1 cellular context compared by ENCODE assay signal in genomic region chr2:88125924-88126771, GRCh38.
TF ChIP-seq lines count a peak whose summit lies in the region.

No MANE protein-coding gene starts in this region.

TF ChIP-seq in HepG2, 621 proteins besides CTCF, POLR2A, EP300 and RAD21 (continued from another document and continues in another):
- TF ChIP-seq, protein P1, sequence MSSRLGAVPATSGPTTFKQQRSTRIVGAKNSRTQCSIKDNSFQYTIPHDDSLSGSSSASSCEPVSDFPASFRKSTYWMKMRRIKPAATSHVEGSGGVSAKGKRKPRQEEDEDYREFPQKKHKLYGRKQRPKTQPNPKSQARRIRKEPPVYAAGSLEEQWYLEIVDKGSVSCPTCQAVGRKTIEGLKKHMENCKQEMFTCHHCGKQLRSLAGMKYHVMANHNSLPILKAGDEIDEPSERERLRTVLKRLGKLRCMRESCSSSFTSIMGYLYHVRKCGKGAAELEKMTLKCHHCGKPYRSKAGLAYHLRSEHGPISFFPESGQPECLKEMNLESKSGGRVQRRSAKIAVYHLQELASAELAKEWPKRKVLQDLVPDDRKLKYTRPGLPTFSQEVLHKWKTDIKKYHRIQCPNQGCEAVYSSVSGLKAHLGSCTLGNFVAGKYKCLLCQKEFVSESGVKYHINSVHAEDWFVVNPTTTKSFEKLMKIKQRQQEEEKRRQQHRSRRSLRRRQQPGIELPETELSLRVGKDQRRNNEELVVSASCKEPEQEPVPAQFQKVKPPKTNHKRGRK (CRISPR knock-in tag; IDR thresholded peaks at IDR 0.05), result no peak
- peak; percentile 72 for TF ChIP-seq HNRNPH1 (optimal IDR thresholded peaks at IDR 0.05; ENCODE audit: low read depth, low read length)
- peak; percentile 60; the same call in 1 of the 2 replicates for TF ChIP-seq ZSCAN31 (CRISPR knock-in tag; IDR thresholded peaks at IDR 0.05; ENCODE audit: low read depth)
- TF ChIP-seq, protein P2, sequence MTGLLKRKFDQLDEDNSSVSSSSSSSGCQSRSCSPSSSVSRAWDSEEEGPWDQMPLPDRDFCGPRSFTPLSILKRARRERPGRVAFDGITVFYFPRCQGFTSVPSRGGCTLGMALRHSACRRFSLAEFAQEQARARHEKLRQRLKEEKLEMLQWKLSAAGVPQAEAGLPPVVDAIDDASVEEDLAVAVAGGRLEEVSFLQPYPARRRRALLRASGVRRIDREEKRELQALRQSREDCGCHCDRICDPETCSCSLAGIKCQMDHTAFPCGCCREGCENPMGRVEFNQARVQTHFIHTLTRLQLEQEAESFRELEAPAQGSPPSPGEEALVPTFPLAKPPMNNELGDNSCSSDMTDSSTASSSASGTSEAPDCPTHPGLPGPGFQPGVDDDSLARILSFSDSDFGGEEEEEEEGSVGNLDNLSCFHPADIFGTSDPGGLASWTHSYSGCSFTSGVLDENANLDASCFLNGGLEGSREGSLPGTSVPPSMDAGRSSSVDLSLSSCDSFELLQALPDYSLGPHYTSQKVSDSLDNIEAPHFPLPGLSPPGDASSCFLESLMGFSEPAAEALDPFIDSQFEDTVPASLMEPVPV (CRISPR knock-in tag; IDR thresholded peaks at IDR 0.05), result no peak
- TF ChIP-seq AHR (CRISPR knock-in tag; IDR thresholded peaks at IDR 0.05), result no peak
- TF ChIP-seq MXD3 (CRISPR knock-in tag; IDR thresholded peaks at IDR 0.05), result no peak
- TF ChIP-seq LCORL (IDR thresholded peaks at IDR 0.05), result no peak
- no peak for TF ChIP-seq LCORL (CRISPR knock-in tag; IDR thresholded peaks at IDR 0.05)
- TF ChIP-seq ZNF570 (CRISPR knock-in tag; IDR thresholded peaks at IDR 0.05; ENCODE audit: borderline replicate concordance), result no peak
- TF ChIP-seq CEBPG (CRISPR knock-in tag; IDR thresholded peaks at IDR 0.05), result no peak
- TF ChIP-seq ZNF253 (CRISPR knock-in tag; IDR thresholded peaks at IDR 0.05; ENCODE audit: borderline replicate concordance), result no peak
- peak; percentile 39 for TF ChIP-seq ZNF431 (CRISPR knock-in tag; IDR thresholded peaks at IDR 0.05; ENCODE audit: borderline replicate concordance, low read depth)
- TF ChIP-seq NFATC3 (CRISPR knock-in tag; IDR thresholded peaks at IDR 0.05), result no peak
- TF ChIP-seq GTF3A (CRISPR knock-in tag; conservative IDR thresholded peaks at IDR 0.05), result 0 out of 2 replicates have a peak, but pooled peaks have one; percentile 69
- no peak for TF ChIP-seq ZNF562 (CRISPR knock-in tag; IDR thresholded peaks at IDR 0.05; ENCODE audit: borderline replicate concordance)
- TF ChIP-seq, protein P3, sequence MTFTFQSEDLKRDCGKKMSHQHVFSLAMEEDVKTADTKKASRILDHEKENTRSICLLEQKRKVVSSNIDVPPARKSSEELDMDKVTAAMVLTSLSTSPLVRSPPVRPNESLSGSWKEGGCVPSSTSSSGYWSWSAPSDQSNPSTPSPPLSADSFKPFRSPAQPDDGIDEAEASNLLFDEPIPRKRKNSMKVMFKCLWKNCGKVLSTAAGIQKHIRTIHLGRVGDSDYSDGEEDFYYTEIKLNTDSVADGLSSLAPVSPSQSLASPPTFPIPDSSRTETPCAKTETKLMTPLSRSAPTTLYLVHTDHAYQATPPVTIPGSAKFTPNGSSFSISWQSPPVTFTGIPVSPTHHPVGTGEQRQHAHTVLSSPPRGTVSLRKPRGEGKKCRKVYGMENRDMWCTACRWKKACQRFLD (CRISPR knock-in tag; IDR thresholded peaks at IDR 0.05; ENCODE audit: borderline replicate concordance), result 0 out of 2 replicates have a peak, but pooled peaks have one; percentile 38
- no peak for TF ChIP-seq GATA4 (IDR thresholded peaks at IDR 0.05; ENCODE audit: borderline replicate concordance, low read depth)
- peak; percentile 68; the same call in 1 of the 2 replicates for TF ChIP-seq SRY (CRISPR knock-in tag; IDR thresholded peaks at IDR 0.05)
- TF ChIP-seq PAWR (CRISPR knock-in tag; IDR thresholded peaks at IDR 0.05; ENCODE audit: borderline replicate concordance), result no peak
- no peak for TF ChIP-seq ZNF775 (CRISPR knock-in tag; IDR thresholded peaks at IDR 0.05; ENCODE audit: borderline replicate concordance)
- TF ChIP-seq SALL1 (CRISPR knock-in tag; IDR thresholded peaks at IDR 0.05), result no peak
- peak; percentile 22; the same call in 1 of the 2 replicates for TF ChIP-seq ZNF142 (CRISPR knock-in tag; IDR thresholded peaks at IDR 0.05)
- TF ChIP-seq ZNF234 (CRISPR knock-in tag; conservative IDR thresholded peaks at IDR 0.05), result peak; percentile 64; the same call in 1 of the 2 replicates
- TF ChIP-seq GPN1 (CRISPR knock-in tag; IDR thresholded peaks at IDR 0.05; ENCODE audit: borderline replicate concordance), result no peak
- TF ChIP-seq MED1 (CRISPR knock-in tag; IDR thresholded peaks at IDR 0.05), result peak; percentile 18; the same call in 1 of the 2 replicates
- peak; percentile 39; the same call in 1 of the 2 replicates for TF ChIP-seq JUND (CRISPR knock-in tag; IDR thresholded peaks at IDR 0.05)
- TF ChIP-seq ZFY (CRISPR knock-in tag; IDR thresholded peaks at IDR 0.05), result 0 out of 2 replicates have a peak, but pooled peaks have one; percentile 16
- TF ChIP-seq HOXA7 (CRISPR knock-in tag; IDR thresholded peaks at IDR 0.05), result no peak
- peak; percentile 15; the same call in 1 of the 2 replicates for TF ChIP-seq THRA (CRISPR knock-in tag; IDR thresholded peaks at IDR 0.05; ENCODE audit: borderline replicate concordance)
- TF ChIP-seq ARID2 (CRISPR knock-in tag; IDR thresholded peaks at IDR 0.05; ENCODE audit: borderline replicate concordance), result no peak
- no peak for TF ChIP-seq SIX4 (CRISPR knock-in tag; IDR thresholded peaks at IDR 0.05)
- no peak for TF ChIP-seq ZBTB3 (CRISPR knock-in tag; IDR thresholded peaks at IDR 0.05; ENCODE audit: borderline replicate concordance, low read depth)
- TF ChIP-seq ZNF569 (CRISPR knock-in tag; IDR thresholded peaks at IDR 0.05; ENCODE audit: borderline replicate concordance), result no peak
- no peak for TF ChIP-seq RERE (CRISPR knock-in tag; IDR thresholded peaks at IDR 0.05; ENCODE audit: low read depth)
- no peak for TF ChIP-seq IRX3 (CRISPR knock-in tag; IDR thresholded peaks at IDR 0.05; ENCODE audit: borderline replicate concordance, low read depth)
- TF ChIP-seq SIX1 (CRISPR knock-in tag; IDR thresholded peaks at IDR 0.05; ENCODE audit: borderline replicate concordance), result no peak
- TF ChIP-seq DR1 (CRISPR knock-in tag; IDR thresholded peaks at IDR 0.05), result no peak; the same call in 1 of the 2 replicates
- no peak for TF ChIP-seq ZBTB21 (CRISPR knock-in tag; IDR thresholded peaks at IDR 0.05)
- TF ChIP-seq SKIL (CRISPR knock-in tag; IDR thresholded peaks at IDR 0.05; ENCODE audit: borderline replicate concordance), result no peak
- no peak for TF ChIP-seq ZNF879 (CRISPR knock-in tag; IDR thresholded peaks at IDR 0.05)
- no peak for TF ChIP-seq REPIN1 (CRISPR knock-in tag; IDR thresholded peaks at IDR 0.05; ENCODE audit: borderline replicate concordance, low read depth)
- peak; percentile 63 for TF ChIP-seq ZNF572 (CRISPR knock-in tag; IDR thresholded peaks at IDR 0.05)
